Comparison of ENCODE assay signal across 1 cellular context in the genomic region with DNA sequence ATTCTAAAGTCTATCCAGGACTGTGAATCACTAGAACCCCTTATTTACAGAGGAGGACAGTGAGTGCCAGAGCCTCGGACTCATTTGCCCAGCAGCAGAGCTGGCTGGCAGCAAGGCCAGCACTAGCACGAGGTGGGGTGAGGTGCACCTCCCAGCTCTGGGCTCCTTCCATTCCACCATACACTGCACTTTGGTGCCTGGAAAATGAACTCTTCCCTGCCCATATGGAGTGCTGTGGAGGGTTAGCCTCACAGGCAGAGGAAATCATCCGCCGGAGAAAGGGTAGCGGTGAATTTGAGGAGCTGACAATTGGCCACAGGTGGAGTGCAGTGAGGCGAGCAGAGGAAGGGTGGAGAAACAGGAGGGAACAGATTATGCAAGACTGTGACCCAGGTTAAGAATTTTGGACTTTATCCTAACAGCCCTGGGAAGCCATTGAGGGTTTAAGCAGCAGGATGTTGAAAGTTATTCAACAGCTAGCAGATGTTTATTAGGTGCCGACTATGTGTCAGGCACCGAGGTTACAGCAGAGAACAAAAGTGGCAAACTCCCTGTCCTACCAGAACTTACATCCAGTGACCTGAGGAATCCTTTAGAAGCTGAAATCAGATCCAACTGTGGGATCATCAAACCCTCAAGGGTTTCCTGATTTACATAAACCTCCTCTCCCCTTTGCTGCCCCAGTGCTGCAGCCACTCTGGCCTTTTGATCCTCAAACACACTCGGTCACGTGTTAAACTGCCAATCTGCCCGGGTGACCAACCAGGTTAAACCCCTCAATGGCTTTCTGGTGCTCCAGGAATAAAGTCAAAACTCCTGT.
TF ChIP-seq lines count a peak whose summit lies in the region.

No MANE protein-coding gene starts in this region.

TF ChIP-seq in endothelial cell of umbilical vein, 7 proteins besides CTCF, POLR2A, EP300 and RAD21:
- TF ChIP-seq POLR2AphosphoS5 (IDR thresholded peaks at IDR 0.05; ENCODE audit: insufficient read depth, low read depth, low read length) (no peak), EZH2 (IDR thresholded peaks at IDR 0.05; ENCODE audit: borderline replicate concordance, low read depth, low read length, severe bottlenecking) (no peak), JUN (IDR thresholded peaks at IDR 0.05; ENCODE audit: borderline replicate concordance, insufficient read depth, insufficient read length, low read depth) (no peak), MYC (IDR thresholded peaks at IDR 0.05; ENCODE audit: low read depth, low read length) (no peak)
